8 cellular contexts compared by ENCODE assay signal in the genomic region with DNA sequence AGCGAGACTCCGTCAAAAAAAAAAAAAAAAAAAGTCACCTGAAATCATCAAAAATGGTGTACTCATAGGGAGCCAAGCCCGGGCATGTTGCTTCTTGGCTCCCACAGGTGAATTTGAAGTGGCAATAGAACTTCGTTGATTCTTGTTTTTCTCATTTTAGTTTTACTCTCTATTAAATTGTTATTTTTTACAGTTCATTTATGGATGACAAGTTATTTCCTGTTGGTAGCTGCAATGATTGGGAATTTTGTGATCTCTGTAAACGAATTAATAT. TPM values are rescaled to one million over a fixed set of nuclear protein-coding genes. Genes with fewer than 3 reads are reported as not detected.
DNase-seq lines count a peak whose midpoint lies in the region; ATAC-seq and TF ChIP-seq lines count a peak whose summit lies in the region.

No MANE protein-coding gene starts in this region.

- peaks cover 11% of the 10 kb centered on the region for H3K36me3 Mint-ChIP-seq in effector memory CD8-positive, alpha-beta T cell (ENCODE audit: insufficient read depth)
- no peaks in the 10 kb centered on the region for H3K36me3 Mint-ChIP-seq in neural progenitor cell

- H3F3A ChIP-seq in neural progenitor cell (ENCODE audit: low read depth) = peaks cover 7% of the 10 kb centered on the region

- ATAC-seq in effector memory CD8-positive, alpha-beta T cell (replicated peaks) = no peak

- no peak overlapping the region for H3K27ac Mint-ChIP-seq in effector memory CD8-positive, alpha-beta T cell
- no peak overlapping the region for H3K27ac Mint-ChIP-seq in neural progenitor cell

- peaks cover 56% of the 10 kb centered on the region for H3K79me2 ChIP-seq in neural progenitor cell (ENCODE audit: low read depth)

- no peaks in the 10 kb centered on the region for H3K9me3 ChIP-seq in ES-I3 (ENCODE audit: control insufficient read depth, insufficient read depth, low read length)
- no peaks in the 10 kb centered on the region for H3K9me3 ChIP-seq in neural progenitor cell (ENCODE audit: low read depth)

- H3K27ac ChIP-seq in neural progenitor cell = no peak overlapping the region

- H3K36me3 ChIP-seq in ES-I3 (ENCODE audit: insufficient read depth, low read length) (peaks cover 7% of the 10 kb centered on the region; the same call in 1 of the 2 replicates), neural progenitor cell (no peaks in the 10 kb centered on the region)

- H2AFZ ChIP-seq in neural progenitor cell (replicated peaks) = no peak overlapping the region

- peak; percentile 71 for DNase-seq in NCI-H1105 treated with DMSO at 0.1 percent for 48 hours (lab: John Stamatoyannopoulos, UW)
- DNase-seq in effector memory CD8-positive, alpha-beta T cell = no peak
- DNase-seq in neural progenitor cell (ENCODE audit: low spot score) = no peak
- DNase-seq in NCI-H2107 (lab: John Stamatoyannopoulos, UW) = no peak
- DNase-seq in NCI-H187 treated with DMSO at 0.1 percent for 48 hours (lab: John Stamatoyannopoulos, UW) = no peak
- DNase-seq in D341Med (ENCODE audit: low spot score) = no peak
- no peak for DNase-seq in NK-92 treated with Interleukin-12 subunit alpha and Interleukin-12 subunit beta, amount 100 ng/mL, for 24 hours (lab: John Stamatoyannopoulos, UW)

- peaks cover 19% of the 10 kb centered on the region for H4K20me1 ChIP-seq in neural progenitor cell (ENCODE audit: low read depth)

- TF ChIP-seq CTCF in neural progenitor cell (IDR thresholded peaks at IDR 0.05) = no peak

- H3K27me3 ChIP-seq in neural progenitor cell = no peaks in the 10 kb centered on the region

- H3K9me3 Mint-ChIP-seq in effector memory CD8-positive, alpha-beta T cell = no peaks in the 10 kb centered on the region
- H3K9me3 Mint-ChIP-seq in neural progenitor cell = no peaks in the 10 kb centered on the region

- H3K9ac ChIP-seq in ES-I3 (ENCODE audit: low read depth, low read length) (peak overlapping the region; percentile 97), neural progenitor cell (no peak overlapping the region)

- H3K4me2 ChIP-seq in neural progenitor cell = peak overlapping the region; percentile 77

- H3K4me1 ChIP-seq in ES-I3 (ENCODE audit: insufficient read depth, low read length) = peaks cover 22% of the 10 kb centered on the region
- H3K4me1 ChIP-seq in neural progenitor cell = peaks cover 25% of the 10 kb centered on the region

- H3K4me3 ChIP-seq in neural progenitor cell = peak overlapping the region; percentile 74

- H3K27me3 Mint-ChIP-seq in effector memory CD8-positive, alpha-beta T cell = no peaks in the 10 kb centered on the region
- peaks cover 2% of the 10 kb centered on the region for H3K27me3 Mint-ChIP-seq in neural progenitor cell (ENCODE audit: insufficient read depth, low read depth)

- peak overlapping the region; percentile 88 to 90 for H3K4me3 Mint-ChIP-seq in effector memory CD8-positive, alpha-beta T cell
- peak overlapping the region; percentile 98 for H3K4me3 Mint-ChIP-seq in neural progenitor cell

- peaks cover 25 to 47% of the 10 kb centered on the region in 2 donors for H3K4me1 Mint-ChIP-seq in effector memory CD8-positive, alpha-beta T cell (ENCODE audit: low read depth in 2 of 2)
- H3K4me1 Mint-ChIP-seq in neural progenitor cell = peaks cover 16% of the 10 kb centered on the region

RNA-seq across cellular contexts. Expression of a gene that starts 1.3 kb away (rescaled TPM):
- 78.1 and 80.0 TPM in 2 replicates for total RNA-seq in neural progenitor cell (ENCODE audit: low replicate concordance)

RNA-seq across cellular contexts. Expression of a gene that starts 9.4 kb away (rescaled TPM):
- 66.8 and 115 TPM in 2 replicates for total RNA-seq in neural progenitor cell (ENCODE audit: low replicate concordance)
